1 cellular context compared by ENCODE assay signal in the genomic region with DNA sequence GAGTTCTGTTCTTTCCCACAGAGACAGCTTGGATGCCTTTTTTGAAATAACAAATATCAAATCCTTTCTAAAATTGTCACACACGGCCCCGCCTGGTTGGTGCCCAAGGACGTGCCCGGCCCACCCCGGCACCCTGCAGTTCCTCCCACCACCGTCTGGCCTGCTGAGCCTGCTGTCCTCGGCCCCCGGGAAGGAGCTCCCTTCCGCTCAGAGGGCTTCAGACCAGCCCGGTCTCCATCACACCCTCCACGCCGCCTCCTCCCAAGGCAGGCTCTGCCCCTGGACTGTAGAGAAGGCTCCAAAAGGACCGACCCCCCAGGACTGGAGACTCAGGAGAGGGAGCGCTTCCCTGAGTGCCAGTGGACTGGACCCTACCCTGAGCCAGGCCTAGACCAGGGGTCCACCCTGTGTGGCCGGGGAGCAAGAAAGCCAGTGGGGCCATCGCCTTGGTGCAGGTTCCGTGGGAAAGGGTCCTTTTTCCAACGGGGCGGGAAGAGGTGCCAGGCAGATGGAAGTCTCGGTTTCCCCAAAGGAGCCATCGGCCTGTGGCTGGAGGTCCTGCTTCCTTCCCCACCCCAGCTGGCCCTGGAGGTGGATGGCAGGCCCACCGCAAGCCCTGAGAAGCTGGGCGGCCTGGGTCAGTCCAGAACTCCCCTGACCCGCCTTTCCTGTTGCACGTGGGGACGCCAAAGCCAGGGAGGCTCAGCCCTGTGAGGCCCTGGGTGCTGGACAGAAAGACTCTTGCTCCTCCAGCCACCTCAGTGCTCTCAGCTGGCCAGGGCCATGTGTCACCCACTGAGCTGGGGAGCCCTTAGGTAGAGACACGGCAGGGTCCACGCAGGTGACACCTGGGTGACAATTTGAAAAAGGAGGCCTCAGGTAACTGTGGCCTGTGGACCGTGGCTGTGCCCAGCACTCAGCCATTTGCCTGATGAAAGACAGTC.
TF ChIP-seq lines count a peak whose summit lies in the region.

No MANE protein-coding gene starts in this region.

TF ChIP-seq in IMR-90, 13 proteins besides CTCF, POLR2A, EP300 and RAD21 (continued from another document):
- TF ChIP-seq SMC3 (IDR thresholded peaks at IDR 0.05; ENCODE audit: low read depth, low read length): no peak
